Comparison of ENCODE assay signal across 9 cellular contexts in genomic region chr1:207032528-207033017, GRCh38. TPM values are rescaled to one million over a fixed set of nuclear protein-coding genes. Genes with fewer than 3 reads are reported as not detected.
A peak's percentile ranks its signal among the peaks of the same experiment; 100 is the strongest.
DNase-seq lines count a peak whose midpoint lies in the region; ATAC-seq, FAIRE-seq and TF ChIP-seq lines count a peak whose summit lies in the region.
"Had no signal": no experiment of that assay in that cellular context is flagged by ENCODE, and none has a peak within 500 bp of the region (broad histone marks: within the 10 kb centered on the region; RNA-seq: fewer than 3 reads in every experiment).

Gene C1orf116 (minus strand): TSS chr1:207032756. CDS start chr1:207027598, 5,158 bp downstream.

- H3K27ac Mint-ChIP-seq in stimulated activated effector memory CD8-positive, alpha-beta T cell treated with anti-CD3 and anti-CD28 coated beads, Interleukin-12 subunit alpha, Interleukin-12 subunit beta, amount 100 ng/mL, for 72 hours, result no peak within 1 kb of the TSS

- H3K4me1 ChIP-seq in RWPE2 (ENCODE audit: insufficient read depth, poor library complexity, severe bottlenecking), result peaks cover 60% of the 10 kb centered on the region
- peaks cover 66% of the 10 kb centered on the region for H3K4me1 ChIP-seq in keratinocyte (ENCODE audit: control insufficient read depth, extremely low read depth, insufficient read depth, low read length)
- H3K4me1 ChIP-seq in vagina, result no peaks in the 10 kb centered on the region

- H3K4me1 Mint-ChIP-seq in stimulated activated effector memory CD8-positive, alpha-beta T cell treated with anti-CD3 and anti-CD28 coated beads, Interleukin-12 subunit alpha, Interleukin-12 subunit beta, amount 100 ng/mL, for 72 hours, result no peaks in the 10 kb centered on the region

- no peak for DNase-seq in Right ventricle myocardium superior
- no peak for DNase-seq in Right ventricle myocardium inferior (ENCODE audit: missing footprints)
- DNase-seq in RWPE2 (ENCODE audit: low spot score), result peak; percentile 89
- peak; percentile 92 for DNase-seq in keratinocyte (ENCODE audit: low read depth, low spot score)
- DNase-seq in vagina (ENCODE audit: extremely low spot score in 2 of 2), result no peak
- DNase-seq in stimulated activated effector memory CD8-positive, alpha-beta T cell treated with anti-CD3 and anti-CD28 coated beads, Interleukin-12 subunit alpha, Interleukin-12 subunit beta, amount 100 ng/mL, for 72 hours (ENCODE audit: low spot score in 2 of 2), result no peak
- DNase-seq: activated T-cell treated with anti-CD3 and anti-CD28 coated beads for 4 hours had no signal

- H3K27ac ChIP-seq in RWPE2 (ENCODE audit: poor library complexity, severe bottlenecking), result peak within 1 kb of the TSS; percentile 97
- H3K27ac ChIP-seq in keratinocyte (ENCODE audit: control insufficient read depth, insufficient read depth, low read length), result peak within 1 kb of the TSS; percentile 99
- peak within 1 kb of the TSS; percentile 64 for H3K27ac ChIP-seq in vagina

- H3K9me3 Mint-ChIP-seq in stimulated activated effector memory CD8-positive, alpha-beta T cell treated with anti-CD3 and anti-CD28 coated beads, Interleukin-12 subunit alpha, Interleukin-12 subunit beta, amount 100 ng/mL, for 72 hours, result no peaks in the 10 kb centered on the region

- H3K36me3 ChIP-seq in RWPE2 (ENCODE audit: low read depth) (peaks cover 36% of the 10 kb centered on the region), keratinocyte (ENCODE audit: control insufficient read depth in 2 of 2, extremely low read depth in 1 of 2, insufficient read depth in 2 of 2, low read length in 2 of 2) (peaks cover 1 to 23% of the 10 kb centered on the region in 2 experiments), vagina (no peaks in the 10 kb centered on the region)

- peak within 1 kb of the TSS; percentile 93 for H3K9ac ChIP-seq in keratinocyte (ENCODE audit: control insufficient read depth, extremely low read depth, insufficient read depth, low read length)

- peak within 1 kb of the TSS; percentile 55 for H3K4me3 ChIP-seq in RWPE2 (ENCODE audit: severe bottlenecking)
- H3K4me3 ChIP-seq in keratinocyte (ENCODE audit: control insufficient read depth in 2 of 3, extremely low read depth in 1 of 3, insufficient read depth in 2 of 3, low read depth in 1 of 3, low read length in 3 of 3), result peak within 1 kb of the TSS; percentile 70 to 94 (median 81)
- H3K4me3 ChIP-seq in vagina, result peak within 1 kb of the TSS in 1 of 2 donors; percentile 38

- no peaks in the 10 kb centered on the region for H3K9me1 ChIP-seq in keratinocyte (ENCODE audit: control insufficient read depth, extremely low read depth, insufficient read depth, low read length)

- H3K79me2 ChIP-seq in keratinocyte (ENCODE audit: control insufficient read depth, insufficient read depth, low read length), result peaks cover 48% of the 10 kb centered on the region

- no peak within 1 kb of the TSS for H3K4me3 Mint-ChIP-seq in stimulated activated effector memory CD8-positive, alpha-beta T cell treated with anti-CD3 and anti-CD28 coated beads, Interleukin-12 subunit alpha, Interleukin-12 subunit beta, amount 100 ng/mL, for 72 hours

- peak in 1 of 2 donors; percentile 51 for TF ChIP-seq POLR2A in vagina (IDR thresholded peaks at IDR 0.05)

- peak; percentile 94 for FAIRE-seq in keratinocyte (lab: Jason Lieb, UNC)

- TF ChIP-seq CTCF in RWPE2 (IDR thresholded peaks at IDR 0.05; ENCODE audit: poor library complexity, severe bottlenecking) (no peak), keratinocyte (optimal IDR thresholded peaks at IDR 0.05 in 1 of 3, IDR thresholded peaks at IDR 0.05 in 1 of 3, conservative IDR thresholded peaks at IDR 0.05 in 1 of 3; ENCODE audit: extremely low read depth in 1 of 3, insufficient read depth in 2 of 3, low read length in 3 of 3) (no peak), vagina (IDR thresholded peaks at IDR 0.05) (no peak)

- H3K27me3 ChIP-seq in RWPE2 (ENCODE audit: insufficient read depth, poor library complexity, severe bottlenecking) (no peaks in the 10 kb centered on the region), keratinocyte (ENCODE audit: control insufficient read depth, extremely low read depth, insufficient read depth, low read length) (no peaks in the 10 kb centered on the region), vagina (no peaks in the 10 kb centered on the region)

- H2AFZ ChIP-seq in keratinocyte (ENCODE audit: control insufficient read depth, low read length), result no peak within 1 kb of the TSS

- no peaks in the 10 kb centered on the region for H4K20me1 ChIP-seq in keratinocyte (ENCODE audit: control insufficient read depth, extremely low read depth, insufficient read depth, low read length)

- intact Hi-C loops in Right ventricle myocardium superior (cut with DNase I), result no loop called here
- intact Hi-C loops in Right ventricle myocardium inferior (cut with DNase I), result no loop called here
- intact Hi-C loops in vagina (cut with DNase I), result no loop called here

- H3K4me2 ChIP-seq in keratinocyte (ENCODE audit: control insufficient read depth, extremely low read depth, insufficient read depth, low read depth, low read length), result peak within 1 kb of the TSS; percentile 98

- dilution Hi-C loops in keratinocyte (cut with MboI; ENCODE audit: extremely low pct_ligation_motif_present, low sequenced_read_pairs), result no loop called here

- no peaks in the 10 kb centered on the region for H3K9me3 ChIP-seq in RWPE2 (ENCODE audit: severe bottlenecking)
- H3K9me3 ChIP-seq in keratinocyte (ENCODE audit: control insufficient read depth, low read depth, low read length), result no peaks in the 10 kb centered on the region
- no peaks in the 10 kb centered on the region for H3K9me3 ChIP-seq in vagina

- peak; percentile 62 for ATAC-seq in Right ventricle myocardium superior (ENCODE audit: poor library complexity)
- no peak for ATAC-seq in Right ventricle myocardium inferior
- peak; percentile 83 for ATAC-seq in RWPE2 (ENCODE audit: low read depth)
- no peak for ATAC-seq in stimulated activated effector memory CD8-positive, alpha-beta T cell treated with anti-CD3 and anti-CD28 coated beads, Interleukin-12 subunit alpha, Interleukin-12 subunit beta, amount 100 ng/mL, for 72 hours
- ATAC-seq in GM18907 (IDR thresholded peaks at IDR 0.05; ENCODE audit: unreplicated experiment), result no peak
- no peak for ATAC-seq in HG02763 (IDR thresholded peaks at IDR 0.05; ENCODE audit: unreplicated experiment)

- H3K36me3 Mint-ChIP-seq in stimulated activated effector memory CD8-positive, alpha-beta T cell treated with anti-CD3 and anti-CD28 coated beads, Interleukin-12 subunit alpha, Interleukin-12 subunit beta, amount 100 ng/mL, for 72 hours, result no peaks in the 10 kb centered on the region

RNA-seq across cellular contexts. Expression of gene C1orf116, which starts in this region (rescaled TPM):
- total RNA-seq in Right ventricle myocardium superior (0.81 TPM), Right ventricle myocardium inferior (1.2 TPM), vagina (11.8 TPM)
- polyA plus RNA-seq in keratinocyte, result 38.8 to 69.2 TPM (median 65.3 TPM) in 3 replicates
- 55.5 TPM for polyA plus RNA-seq in keratinocyte (2011; ENCODE audit: low read depth)
- polyA plus RNA-seq in keratinocyte (2011; cell fraction: cytosol; rRNA removed), result 46.7 and 49.2 TPM in 2 replicates
- 136 and 166 TPM in 2 replicates for polyA plus RNA-seq in keratinocyte (2011; cell fraction: nucleus; rRNA removed)
- 89.2 and 97.4 TPM in 2 replicates for polyA plus RNA-seq in keratinocyte (2012; ENCODE audit: low replicate concordance)
- polyA minus RNA-seq in keratinocyte, result 45.2 to 149 TPM (median 67.3 TPM) in 3 replicates
- polyA minus RNA-seq in keratinocyte (2011; cell fraction: cytosol; rRNA and poly(A)+ RNA removed), result 29.2 TPM
- polyA minus RNA-seq in keratinocyte (2011; cell fraction: nucleus; rRNA and poly(A)+ RNA removed), result 65.2 and 94.2 TPM in 2 replicates

Comparison
In these comparisons a context has a peak if more than half of its experiments do, and no peak if none do; other contexts are left out.
1. Peak in ATAC-seq in Right ventricle myocardium superior; RNA of the gene not detected or under 1 TPM.
2. DNase-seq: peak in RWPE2 (single experiment) and keratinocyte (single experiment); none in Right ventricle myocardium superior (single experiment), Right ventricle myocardium inferior (single experiment), vagina (0 of 2) and stimulated activated effector memory CD8-positive, alpha-beta T cell treated with anti-CD3 and anti-CD28 coated beads, Interleukin-12 subunit alpha, Interleukin-12 subunit beta, amount 100 ng/mL, for 72 hours (0 of 2).
3. Peak in every context shown above with its lines, with median percentiles within 50 percentile points of each other: H3K27ac ChIP-seq.